Comparison of ENCODE assay signal across 8 cellular contexts in genomic region chr2:44941551-44942234, GRCh38. TPM values are rescaled to one million over a fixed set of nuclear protein-coding genes. Genes with fewer than 3 reads are reported as not detected.
DNase-seq lines count a peak whose midpoint lies in the region; ATAC-seq, FAIRE-seq and TF ChIP-seq lines count a peak whose summit lies in the region.

TSS of gene SIX3 (plus strand) at chr2:44941702. CDS start at chr2:44942105, 403 bp downstream.

- CTCF ChIA-PET in CD8-positive, alpha-beta memory T cell (lab: Charles Lee): no interaction called here
- CTCF ChIA-PET in activated CD8-positive, alpha-beta T cell treated with anti-CD3 and anti-CD28 coated beads for 36 hours (lab: Charles Lee): interaction anchor here (2.6 kb wide), 1 partner anchor 13 kb away, joined by 9 read pairs; no protein-coding TSS in a partner anchor

- no peaks in the 10 kb centered on the region for H3K36me3 Mint-ChIP-seq in CD8-positive, alpha-beta memory T cell
- no peaks in the 10 kb centered on the region for H3K36me3 Mint-ChIP-seq in activated CD8-positive, alpha-beta T cell treated with anti-CD3 and anti-CD28 coated beads for 36 hours (ENCODE audit: low read depth)

- POLR2A ChIA-PET in CD8-positive, alpha-beta memory T cell (lab: Charles Lee): no interaction called here
- POLR2A ChIA-PET in activated CD8-positive, alpha-beta T cell treated with anti-CD3 and anti-CD28 coated beads for 36 hours (lab: Charles Lee): no interaction called here

- no peaks in the 10 kb centered on the region for H3K36me3 ChIP-seq in CD8-positive, alpha-beta memory T cell (ENCODE audit: insufficient read depth, low read length)
- no peaks in the 10 kb centered on the region for H3K36me3 ChIP-seq in skeletal muscle satellite cell (ENCODE audit: insufficient read depth, low read length)

- ATAC-seq in GM19035 (IDR thresholded peaks at IDR 0.05; ENCODE audit: unreplicated experiment) (peak; percentile 44), GM21528 (IDR thresholded peaks at IDR 0.05; ENCODE audit: low FRiP score, unreplicated experiment) (no peak)
- ATAC-seq in activated CD8-positive, alpha-beta T cell treated with anti-CD3 and anti-CD28 coated beads for 36 hours: peak; percentile 65

- no peak within 1 kb of the TSS for H3K27ac ChIP-seq in CD8-positive, alpha-beta memory T cell (ENCODE audit: low read depth, low read length)

- peaks cover 11% of the 10 kb centered on the region for H3K4me1 ChIP-seq in CD8-positive, alpha-beta memory T cell (ENCODE audit: insufficient read depth, low read length)
- H3K4me1 ChIP-seq in skeletal muscle satellite cell (ENCODE audit: control insufficient read depth, insufficient read depth, low read length): peaks cover 15% of the 10 kb centered on the region

- intact Hi-C loops in activated CD8-positive, alpha-beta T cell treated with anti-CD3 and anti-CD28 coated beads for 36 hours (cut with micrococcal nuclease): no loop called here

- peak within 1 kb of the TSS; percentile 80 for H3K4me2 ChIP-seq in skeletal muscle satellite cell (ENCODE audit: low read length)

- in situ Hi-C loops in KBM-7 (cut with MboI; ENCODE audit: low pct_unique_long_range_greater_than_20kb, low sequenced_read_pairs): no loop called here

- H3K27me3 ChIP-seq in CD8-positive, alpha-beta memory T cell (ENCODE audit: insufficient read depth, low read length, poor library complexity, severe bottlenecking): peaks cover 33% of the 10 kb centered on the region
- H3K27me3 ChIP-seq in skeletal muscle satellite cell (ENCODE audit: control insufficient read depth, insufficient read depth, low read length): peaks cover 86% of the 10 kb centered on the region

- H3K4me3 Mint-ChIP-seq in CD8-positive, alpha-beta memory T cell: peak within 1 kb of the TSS; percentile 59 to 91 (median 80)
- H3K4me3 Mint-ChIP-seq in activated CD8-positive, alpha-beta T cell treated with anti-CD3 and anti-CD28 coated beads for 36 hours: peak within 1 kb of the TSS; percentile 73

- no peak for FAIRE-seq in frontal cortex (lab: Jason Lieb, UNC)

- H3K4me3 ChIP-seq in CD8-positive, alpha-beta memory T cell (ENCODE audit: low read length): peak within 1 kb of the TSS; percentile 32
- peak within 1 kb of the TSS; percentile 65 for H3K4me3 ChIP-seq in skeletal muscle satellite cell (ENCODE audit: low read length)

- no peak within 1 kb of the TSS for H3K9ac ChIP-seq in skeletal muscle satellite cell (ENCODE audit: low read depth, low read length)

- H3K4me1 Mint-ChIP-seq in CD8-positive, alpha-beta memory T cell: peaks cover 30 to 67% (median 38%) of the 10 kb centered on the region in 3 donors
- H3K4me1 Mint-ChIP-seq in activated CD8-positive, alpha-beta T cell treated with anti-CD3 and anti-CD28 coated beads for 36 hours (ENCODE audit: low read depth): peaks cover 43% of the 10 kb centered on the region

- H3K27me3 Mint-ChIP-seq in CD8-positive, alpha-beta memory T cell: peaks cover 56 to 75% of the 10 kb centered on the region in 2 donors
- peaks cover 77% of the 10 kb centered on the region for H3K27me3 Mint-ChIP-seq in activated CD8-positive, alpha-beta T cell treated with anti-CD3 and anti-CD28 coated beads for 36 hours

- H3K9me3 Mint-ChIP-seq in CD8-positive, alpha-beta memory T cell: no peaks in the 10 kb centered on the region
- H3K9me3 Mint-ChIP-seq in activated CD8-positive, alpha-beta T cell treated with anti-CD3 and anti-CD28 coated beads for 36 hours: no peaks in the 10 kb centered on the region

- H3K27ac Mint-ChIP-seq in CD8-positive, alpha-beta memory T cell: peak within 1 kb of the TSS in 2 of 8 donors; percentile 39 to 50
- no peak within 1 kb of the TSS for H3K27ac Mint-ChIP-seq in activated CD8-positive, alpha-beta T cell treated with anti-CD3 and anti-CD28 coated beads for 36 hours

- DNase-seq in CD8-positive, alpha-beta memory T cell: peak in 2 of 5 donors; percentile 25 to 39
- DNase-seq in KBM-7 (peak; percentile 97), frontal cortex (ENCODE audit: low spot score in 2 of 2) (peak; percentile 43 to 59), GOT3 (lab: John Stamatoyannopoulos, UW) (no peak)
- DNase-seq in activated CD8-positive, alpha-beta T cell treated with anti-CD3 and anti-CD28 coated beads for 36 hours: peak; percentile 72

- no peaks in the 10 kb centered on the region for H3K9me3 ChIP-seq in CD8-positive, alpha-beta memory T cell (ENCODE audit: low read length)
- H3K9me3 ChIP-seq in skeletal muscle satellite cell (replicated peaks; ENCODE audit: low read length): no peaks in the 10 kb centered on the region

- no peak for TF ChIP-seq CTCF in activated CD8-positive, alpha-beta T cell treated with anti-CD3 and anti-CD28 coated beads for 36 hours (IDR thresholded peaks at IDR 0.05)

RNA-seq across cellular contexts. Expression of gene SIX3, which starts in this region (rescaled TPM):
- total RNA-seq in CD8-positive, alpha-beta memory T cell: not detected
- polyA plus RNA-seq in CD8-positive, alpha-beta memory T cell: not detected
- total RNA-seq in activated CD8-positive, alpha-beta T cell treated with anti-CD3 and anti-CD28 coated beads for 36 hours: not detected
- 1.2 TPM for total RNA-seq in frontal cortex
- total RNA-seq in skeletal muscle satellite cell (2012; rRNA removed): 1.1 and 2.3 TPM in 2 replicates

Comparison
In these comparisons a context has a peak if more than half of its experiments do, and no peak if none do; other contexts are left out.
1. Peak in DNase-seq and ATAC-seq in activated CD8-positive, alpha-beta T cell treated with anti-CD3 and anti-CD28 coated beads for 36 hours; RNA of the gene not detected or under 1 TPM.